Comparison of ENCODE assay signal across 8 cellular contexts in the genomic region with DNA sequence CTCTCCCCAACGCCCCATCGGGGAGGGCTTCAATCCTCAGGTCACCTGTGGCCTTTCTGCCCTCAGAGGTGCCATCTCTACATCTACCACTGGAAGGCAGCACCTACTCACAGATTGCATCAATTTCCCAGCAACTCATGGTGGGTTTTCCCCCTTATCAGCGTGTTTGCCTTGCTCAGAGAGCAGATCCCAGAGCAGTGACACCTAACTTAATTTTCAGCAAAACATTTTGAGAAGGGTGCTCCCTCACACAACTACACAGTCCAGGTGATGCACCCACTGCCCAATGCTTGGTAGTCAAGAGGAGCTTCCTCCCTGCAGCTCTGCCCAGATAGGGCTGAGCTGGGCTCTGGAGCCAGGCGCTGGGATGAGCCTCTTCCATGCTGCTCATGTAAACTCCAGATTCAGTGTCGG. TPM values are rescaled to one million over a fixed set of nuclear protein-coding genes. Genes with fewer than 3 reads are reported as not detected.
DNase-seq lines count a peak whose midpoint lies in the region; ATAC-seq and TF ChIP-seq lines count a peak whose summit lies in the region.

No MANE protein-coding gene starts in this region.

- no peak overlapping the region for H2AFZ ChIP-seq in neural progenitor cell (replicated peaks)

- no peaks in the 10 kb centered on the region for H3F3A ChIP-seq in neural progenitor cell (ENCODE audit: low read depth)

- no peak overlapping the region for H3K4me2 ChIP-seq in neural progenitor cell

- H4K20me1 ChIP-seq in neural progenitor cell (ENCODE audit: low read depth), result no peaks in the 10 kb centered on the region

- H3K4me1 ChIP-seq in left ventricle myocardium inferior (no peaks in the 10 kb centered on the region), heart right ventricle (no peaks in the 10 kb centered on the region), neural progenitor cell (no peaks in the 10 kb centered on the region)

- H3K27me3 ChIP-seq in left ventricle myocardium inferior (ENCODE audit: low read depth) (peaks cover 62% of the 10 kb centered on the region), heart right ventricle (peaks cover 0 to 31% (median 6%) of the 10 kb centered on the region in 7 donors), neural progenitor cell (no peaks in the 10 kb centered on the region)

- no peaks in the 10 kb centered on the region for H3K36me3 ChIP-seq in left ventricle myocardium inferior
- no peaks in the 10 kb centered on the region for H3K36me3 ChIP-seq in heart right ventricle
- no peaks in the 10 kb centered on the region for H3K36me3 ChIP-seq in neural progenitor cell

- H3K9ac ChIP-seq in neural progenitor cell, result no peak overlapping the region

- WGBS in heart right ventricle, 2 donors, result 34 to 37% methylated on average over 5 of the region's 5 CpGs

- intact Hi-C loops in left ventricle myocardium inferior (cut with micrococcal nuclease), result no loop called here
- intact Hi-C loops in heart right ventricle (cut with DNase I), result no loop called here

- H3K9me3 ChIP-seq in left ventricle myocardium inferior (replicated peaks) (peaks cover 12% of the 10 kb centered on the region), heart right ventricle (peaks cover 0 to 10% (median 0%) of the 10 kb centered on the region in 11 donors), neural progenitor cell (ENCODE audit: low read depth) (no peaks in the 10 kb centered on the region)

- DNase-seq in left ventricle myocardium inferior (no peak), heart right ventricle (no peak), RWPE1 (ENCODE audit: low spot score) (peak; percentile 29), neural progenitor cell (ENCODE audit: low spot score) (peak; percentile 64), medulla oblongata (ENCODE audit: extremely low spot score) (no peak), DMS153 treated with DMSO at 0.1 percent for 48 hours (lab: John Stamatoyannopoulos, UW; ENCODE audit: unreplicated experiment) (no peak)
- DNase-seq in natural killer cell treated with Interleukin-12 subunit alpha and Interleukin-12 subunit beta and Interleukin-15 and Interleukin-18, amount 100 ng/mL, for 72 hours (ENCODE audit: low spot score), result no peak

- ATAC-seq in heart right ventricle (no peak), HG02884 (IDR thresholded peaks at IDR 0.05; ENCODE audit: unreplicated experiment) (peak; percentile 88)
- ATAC-seq in natural killer cell treated with Interleukin-12 subunit alpha and Interleukin-12 subunit beta and Interleukin-15 and Interleukin-18, amount 100 ng/mL, for 72 hours, result no peak

- TF ChIP-seq CTCF in left ventricle myocardium inferior (IDR thresholded peaks at IDR 0.05; ENCODE audit: borderline replicate concordance) (peak; percentile 34), heart right ventricle (IDR thresholded peaks at IDR 0.05) (peak in 3 of 9 donors; percentile 16 to 25 (median 19)), RWPE1 (conservative IDR thresholded peaks at IDR 0.05; ENCODE audit: low read depth) (peak; percentile 21; the same call in 1 of the 2 replicates), neural progenitor cell (IDR thresholded peaks at IDR 0.05) (peak; percentile 70)

- H3K4me3 Mint-ChIP-seq in neural progenitor cell, result no peak overlapping the region
- no peak overlapping the region for H3K4me3 Mint-ChIP-seq in natural killer cell treated with Interleukin-12 subunit alpha and Interleukin-12 subunit beta and Interleukin-15 and Interleukin-18, amount 100 ng/mL, for 72 hours

- peaks cover 4% of the 10 kb centered on the region for H3K27me3 Mint-ChIP-seq in neural progenitor cell (ENCODE audit: insufficient read depth, low read depth)
- H3K27me3 Mint-ChIP-seq in natural killer cell treated with Interleukin-12 subunit alpha and Interleukin-12 subunit beta and Interleukin-15 and Interleukin-18, amount 100 ng/mL, for 72 hours, result peaks cover 5 to 39% of the 10 kb centered on the region in 2 donors

- H3K4me3 ChIP-seq in left ventricle myocardium inferior (no peak overlapping the region), heart right ventricle (no peak overlapping the region), neural progenitor cell (no peak overlapping the region)

- H3K27ac ChIP-seq in left ventricle myocardium inferior (replicated peaks) (no peak overlapping the region), heart right ventricle (no peak overlapping the region), RWPE1 (no peak overlapping the region), neural progenitor cell (no peak overlapping the region)

- no peaks in the 10 kb centered on the region for H3K79me2 ChIP-seq in neural progenitor cell (ENCODE audit: low read depth)

- CTCF ChIA-PET in RWPE1 (lab: Yijun Ruan, JAX), result interaction anchor here (0.7 to 1.3 kb wide), 4 partner anchors 17 to 666 kb away, joined by 3 to 6 read pairs (median 4); no protein-coding TSS in a partner anchor

- no peaks in the 10 kb centered on the region for H3K36me3 Mint-ChIP-seq in neural progenitor cell
- H3K36me3 Mint-ChIP-seq in natural killer cell treated with Interleukin-12 subunit alpha and Interleukin-12 subunit beta and Interleukin-15 and Interleukin-18, amount 100 ng/mL, for 72 hours, result no peaks in the 10 kb centered on the region

- H3K4me1 Mint-ChIP-seq in neural progenitor cell, result no peaks in the 10 kb centered on the region
- H3K4me1 Mint-ChIP-seq in natural killer cell treated with Interleukin-12 subunit alpha and Interleukin-12 subunit beta and Interleukin-15 and Interleukin-18, amount 100 ng/mL, for 72 hours (ENCODE audit: low read depth in 2 of 2), result no peaks in the 10 kb centered on the region

- POLR2A ChIA-PET in RWPE1 (lab: Yijun Ruan, JAX; ENCODE audit: low non-redundant PET), result no interaction called here

- H3K9me3 Mint-ChIP-seq in neural progenitor cell, result peaks cover 14% of the 10 kb centered on the region
- no peaks in the 10 kb centered on the region for H3K9me3 Mint-ChIP-seq in natural killer cell treated with Interleukin-12 subunit alpha and Interleukin-12 subunit beta and Interleukin-15 and Interleukin-18, amount 100 ng/mL, for 72 hours

- no peak overlapping the region for H3K27ac Mint-ChIP-seq in neural progenitor cell
- no peak overlapping the region for H3K27ac Mint-ChIP-seq in natural killer cell treated with Interleukin-12 subunit alpha and Interleukin-12 subunit beta and Interleukin-15 and Interleukin-18, amount 100 ng/mL, for 72 hours

RNA-seq across cellular contexts. Expression of gene PLG, which starts 48.2 kb away (rescaled TPM):
- total RNA-seq in left ventricle myocardium inferior (not detected), heart right ventricle (not detected), neural progenitor cell (ENCODE audit: low replicate concordance) (0.03 TPM in 1 of 2 replicates, not detected in the other)
- not detected for polyA plus RNA-seq in heart right ventricle
- total RNA-seq in natural killer cell treated with Interleukin-12 subunit alpha and Interleukin-12 subunit beta and Interleukin-15 and Interleukin-18, amount 100 ng/mL, for 72 hours, result under 1 TPM in 1 of 2 donors, not detected in 1; 0.64 TPM

Comparison
In these comparisons a context has a peak if more than half of its experiments do, and no peak if none do; other contexts are left out.
1. DNase-seq: peak in RWPE1 (single experiment) and neural progenitor cell (single experiment); none in left ventricle myocardium inferior (single experiment), heart right ventricle (0 of 2), natural killer cell treated with Interleukin-12 subunit alpha and Interleukin-12 subunit beta and Interleukin-15 and Interleukin-18, amount 100 ng/mL, for 72 hours (single experiment), medulla oblongata (single experiment) and DMS153 treated with DMSO at 0.1 percent for 48 hours (single experiment).